ENCODE assay signal across 8 cellular contexts in the genomic region with DNA sequence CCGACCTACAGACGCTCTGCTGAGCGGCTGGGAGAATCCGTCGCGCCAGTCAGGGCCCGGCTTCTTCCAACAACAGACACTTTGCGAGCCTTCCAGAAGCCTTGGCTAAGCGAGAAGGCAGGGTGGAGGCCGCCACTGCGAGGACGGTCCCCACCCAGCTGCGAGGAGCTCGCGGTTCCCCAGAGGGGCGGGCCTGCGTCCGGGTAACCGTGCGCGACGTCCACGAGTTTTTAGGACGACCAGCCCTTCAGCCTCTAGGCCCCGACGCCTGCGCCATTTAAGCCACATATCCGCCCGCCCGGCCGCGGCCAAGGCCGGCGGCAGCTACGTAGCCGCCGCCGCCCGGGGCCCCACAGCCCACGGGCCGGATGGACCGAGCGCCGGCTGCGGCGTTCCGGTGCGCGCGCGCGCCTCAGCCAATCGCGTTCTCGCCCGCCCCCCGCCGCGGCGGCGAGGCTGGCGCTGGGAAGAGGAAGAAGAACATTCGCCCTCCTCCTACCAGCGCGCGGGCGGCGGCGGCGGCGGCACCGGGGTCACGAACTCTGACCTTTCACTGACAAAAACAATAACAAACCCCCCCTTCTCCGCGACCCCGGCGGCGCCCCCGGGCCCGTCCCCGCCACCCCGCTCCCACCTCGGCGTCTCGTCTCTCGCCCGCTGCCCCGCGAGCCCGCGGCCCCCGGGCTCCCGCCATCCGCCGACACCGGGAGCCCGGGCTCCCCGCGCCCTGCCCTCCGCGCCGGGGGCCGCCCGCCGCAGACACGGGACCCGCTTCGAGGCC. TPM values are rescaled to one million over a fixed set of nuclear protein-coding genes. Genes with fewer than 3 reads are reported as not detected.
DNase-seq lines count a peak whose midpoint lies in the region; ATAC-seq and TF ChIP-seq lines count a peak whose summit lies in the region.

TSS of gene NR2C2 (plus strand) at position 479 of the 781 bp plus-strand sequence. CDS start 56,332 bp downstream, outside the sequence.

- H2BK12ac ChIP-seq in mesenchymal stem cell (ENCODE audit: low read length in 2 of 2), result peak within 1 kb of the TSS in 1 of 2 experiments; percentile 69

- peak within 1 kb of the TSS; percentile 88 for H2AFZ ChIP-seq in mesenchymal stem cell (ENCODE audit: low read depth, low read length)

- peaks cover 8% of the 10 kb centered on the region for H3K79me1 ChIP-seq in mesenchymal stem cell (replicated peaks; ENCODE audit: low read length, poor library complexity, severe bottlenecking)

- H3K9ac ChIP-seq in mesenchymal stem cell (ENCODE audit: low read length), result peak within 1 kb of the TSS; percentile 97

- POLR2A ChIA-PET in activated CD8-positive, alpha-beta memory T cell treated with anti-CD3 and anti-CD28 coated beads for 36 hours (lab: Charles Lee), result interaction anchor here (0.7 to 1.4 kb wide), 2 partner anchors 118 to 296 kb away, joined by 3 to 9 read pairs; partner anchors contain the start of genes CCDC174 and MRPS25

- H3K23ac ChIP-seq in mesenchymal stem cell (ENCODE audit: low read length in 2 of 2), result peak within 1 kb of the TSS; percentile 47 to 99

- peak; percentile 78 to 93 for DNase-seq in NOMO-1 (lab: John Stamatoyannopoulos, UW; ENCODE audit: unreplicated experiment in 2 of 2)
- peak; percentile 81 to 87 (median 85) for DNase-seq in effector memory CD8-positive, alpha-beta T cell
- DNase-seq in mesenchymal stem cell, result peak; percentile 80
- peak; percentile 67 for DNase-seq in stimulated activated CD8-positive, alpha-beta memory T cell treated with anti-CD3 and anti-CD28 coated beads, Interleukin-12 subunit alpha, Interleukin-12 subunit beta, amount 100 ng/mL, for 24 hours (ENCODE audit: extremely low read depth)

- peak within 1 kb of the TSS; percentile 86 for H3K27ac ChIP-seq in C4-2B
- H3K27ac ChIP-seq in mesenchymal stem cell (ENCODE audit: low read length, poor library complexity, severe bottlenecking), result peak within 1 kb of the TSS; percentile 99

- H2BK5ac ChIP-seq in mesenchymal stem cell (ENCODE audit: low read depth, low read length, poor library complexity, severe bottlenecking), result peak within 1 kb of the TSS; percentile 99

- CTCF ChIA-PET in activated CD8-positive, alpha-beta memory T cell treated with anti-CD3 and anti-CD28 coated beads for 36 hours (lab: Charles Lee), result interaction anchor here (0.8 to 1.0 kb wide), 2 partner anchors 151 to 296 kb away, joined by 3 to 4 read pairs; partner anchors contain the start of gene CCDC174

- peak; percentile 64 for ATAC-seq in GM19397 (IDR thresholded peaks at IDR 0.05; ENCODE audit: unreplicated experiment)
- peak; percentile 29 for ATAC-seq in HG03558 (IDR thresholded peaks at IDR 0.05; ENCODE audit: extremely low read depth, unreplicated experiment)
- peak; percentile 69 for ATAC-seq in effector memory CD8-positive, alpha-beta T cell (replicated peaks)

- peak within 1 kb of the TSS; percentile 49 to 98 for H3K14ac ChIP-seq in mesenchymal stem cell (ENCODE audit: low read length in 2 of 2)

- no peak for TF ChIP-seq CTCF in C4-2B (conservative IDR thresholded peaks at IDR 0.05)

- peaks cover 5 to 34% of the 10 kb centered on the region in 2 experiments for H3K36me3 ChIP-seq in mesenchymal stem cell (ENCODE audit: control insufficient read depth in 1 of 2, insufficient read depth in 2 of 2, low read depth in 1 of 2, low read length in 2 of 2)

- peak within 1 kb of the TSS; percentile 98 for H2BK120ac ChIP-seq in mesenchymal stem cell (ENCODE audit: low read depth, low read length)

- peaks cover 43% of the 10 kb centered on the region for H3K36me3 Mint-ChIP-seq in effector memory CD8-positive, alpha-beta T cell (ENCODE audit: insufficient read depth)

- H2AK5ac ChIP-seq in mesenchymal stem cell (ENCODE audit: low read length, severe bottlenecking), result no peak within 1 kb of the TSS

- no peaks in the 10 kb centered on the region for H3K27me3 ChIP-seq in mesenchymal stem cell (ENCODE audit: control insufficient read depth in 1 of 2, insufficient read depth in 1 of 2, low read length in 2 of 2)

- H3K4me2 ChIP-seq in mesenchymal stem cell (ENCODE audit: low read length, poor library complexity, severe bottlenecking), result peak within 1 kb of the TSS; percentile 75

- H3K9me3 Mint-ChIP-seq in effector memory CD8-positive, alpha-beta T cell, result no peaks in the 10 kb centered on the region

- H3K18ac ChIP-seq in mesenchymal stem cell (ENCODE audit: low read depth in 1 of 2, low read length in 2 of 2), result peak within 1 kb of the TSS; percentile 92 to 99

- H3K27ac Mint-ChIP-seq in effector memory CD8-positive, alpha-beta T cell, result peak within 1 kb of the TSS; percentile 99 to 100

- H2BK15ac ChIP-seq in mesenchymal stem cell (ENCODE audit: low read depth, poor library complexity, severe bottlenecking), result peak within 1 kb of the TSS; percentile 97

- peaks cover 4% of the 10 kb centered on the region for H3K4me1 ChIP-seq in mesenchymal stem cell (ENCODE audit: control insufficient read depth, insufficient read depth, low read depth, low read length)

- peak within 1 kb of the TSS; percentile 82 to 98 for H3K4ac ChIP-seq in mesenchymal stem cell (ENCODE audit: low read depth in 1 of 2, low read length in 2 of 2)

- peak within 1 kb of the TSS; percentile 94 to 96 for H3K4me3 ChIP-seq in mesenchymal stem cell (ENCODE audit: insufficient read depth in 1 of 2, low read depth in 1 of 2, low read length in 2 of 2)

- H4K8ac ChIP-seq in mesenchymal stem cell (ENCODE audit: low read length), result peak within 1 kb of the TSS; percentile 91

- H4K91ac ChIP-seq in mesenchymal stem cell (ENCODE audit: low read length), result peak within 1 kb of the TSS; percentile 77

- H3K4me1 Mint-ChIP-seq in effector memory CD8-positive, alpha-beta T cell (ENCODE audit: low read depth in 2 of 2), result peaks cover 22 to 48% of the 10 kb centered on the region in 2 donors

- WGBS in mesenchymal stem cell, result under 1% methylated on average over 67 of the region's 108 CpGs

- peak within 1 kb of the TSS; percentile 95 to 98 for H3K4me3 Mint-ChIP-seq in effector memory CD8-positive, alpha-beta T cell

- no peaks in the 10 kb centered on the region for H3K27me3 Mint-ChIP-seq in effector memory CD8-positive, alpha-beta T cell

- H3K9me3 ChIP-seq in mesenchymal stem cell (ENCODE audit: control insufficient read depth, low read length), result no peaks in the 10 kb centered on the region

RNA-seq across cellular contexts. Expression of gene NR2C2, which starts in this region (rescaled TPM):
- 10 to 100 TPM; 44.3 to 45.2 TPM for total RNA-seq in activated CD8-positive, alpha-beta memory T cell treated with anti-CD3 and anti-CD28 coated beads for 36 hours
- polyA plus RNA-seq in mesenchymal stem cell (2013, experiment 1 of 2), result 19.1 TPM
- polyA plus RNA-seq in mesenchymal stem cell (2013, experiment 2 of 2), result 17.4 TPM

Comparison
In these comparisons a context has a peak if more than half of its experiments do, and no peak if none do; other contexts are left out.
1. Peak in every context shown above with its lines: DNase-seq, ATAC-seq, H3K4me3 ChIP-seq and H3K27ac ChIP-seq.